Comparison of ENCODE assay signal across 27 cellular contexts in genomic region chr22:24361976-24362646, GRCh38.
"Had no signal": no experiment of that assay in that cellular context is flagged by ENCODE, and none has a peak within 500 bp of the region (broad histone marks: within the 10 kb centered on the region; RNA-seq: fewer than 3 reads in every experiment).

No MANE protein-coding gene starts in this region.

- H3K4me1 ChIP-seq: psoas muscle had no signal

- H3K36me3 ChIP-seq: ovary had no signal

- H3K9me3 Mint-ChIP-seq: activated naive CD4-positive, alpha-beta T cell treated with anti-CD3 and anti-CD28 coated beads for 36 hours; activated naive CD8-positive, alpha-beta T cell treated with anti-CD3 and anti-CD28 coated beads, Interleukin-2, amount 10 ng/mL, durations not matched to agents 7 days and 5 days; effector memory CD8-positive, alpha-beta T cell; immature natural killer cell; mesothelial cell of epicardium; natural killer cell; stimulated activated naive CD8-positive, alpha-beta T cell treated with anti-CD3 and anti-CD28 coated beads, Interleukin-15, Interleukin-2, amounts not matched to agents 100 ng/mL and 50 ng/mL, for 24 hours had no signal

- H2AFZ ChIP-seq: hepatocyte had no signal

- H3K4me3 Mint-ChIP-seq: activated naive CD4-positive, alpha-beta T cell treated with anti-CD3 and anti-CD28 coated beads for 36 hours; activated naive CD8-positive, alpha-beta T cell treated with anti-CD3 and anti-CD28 coated beads, Interleukin-2, amount 10 ng/mL, durations not matched to agents 7 days and 5 days; effector memory CD8-positive, alpha-beta T cell; immature natural killer cell; mesothelial cell of epicardium; natural killer cell; stimulated activated naive CD8-positive, alpha-beta T cell treated with anti-CD3 and anti-CD28 coated beads, Interleukin-15, Interleukin-2, amounts not matched to agents 100 ng/mL and 50 ng/mL, for 24 hours had no signal

- H3K27ac Mint-ChIP-seq: activated naive CD4-positive, alpha-beta T cell treated with anti-CD3 and anti-CD28 coated beads for 36 hours; activated naive CD8-positive, alpha-beta T cell treated with anti-CD3 and anti-CD28 coated beads, Interleukin-2, amount 10 ng/mL, durations not matched to agents 7 days and 5 days; mesothelial cell of epicardium; natural killer cell; stimulated activated naive CD8-positive, alpha-beta T cell treated with anti-CD3 and anti-CD28 coated beads, Interleukin-15, Interleukin-2, amounts not matched to agents 100 ng/mL and 50 ng/mL, for 24 hours had no signal

- H3K4me3 ChIP-seq: hepatocyte, left lung, ovary, psoas muscle, right atrium auricular region, tibial artery had no signal

- DNase-seq: activated CD4-positive, alpha-beta T cell treated with anti-CD3 and anti-CD28 coated beads, Interleukin-2, amount 50 U/mL, for 1 hour; activated CD4-positive, CD25-positive, alpha-beta regulatory T cell treated with anti-CD3 and anti-CD28 coated beads, Interleukin-2, amount 50 U/mL, for 72 hours; activated CD8-positive, alpha-beta memory T cell treated with anti-CD3 and anti-CD28 coated beads for 24 hours; activated CD8-positive, alpha-beta memory T cell treated with anti-CD3 and anti-CD28 coated beads, Interleukin-2, amount 50 U/mL, for 4 hours; activated effector memory CD4-positive, alpha-beta T cell treated with Interleukin-2 at 50 U/mL for 16 hours; activated naive CD4-positive, alpha-beta T cell treated with anti-CD3 and anti-CD28 coated beads for 36 hours; activated naive CD8-positive, alpha-beta T cell treated with anti-CD3 and anti-CD28 coated beads, Interleukin-2, amount 10 ng/mL, durations not matched to agents 7 days and 5 days; activated T-cell treated with anti-CD3 and anti-CD28 coated beads, Interleukin-2, amount 50 U/mL, for 48 hours; amniotic stem cell; caudate nucleus; effector memory CD8-positive, alpha-beta T cell; glutamatergic neuron; immature natural killer cell; left lung; natural killer cell; ovary; psoas muscle; stimulated activated CD4-positive, alpha-beta T cell treated with anti-CD3 and anti-CD28 coated beads, Interleukin-12 subunit alpha, Interleukin-12 subunit beta, amount 100 ng/mL, for 4 hours; stimulated activated CD4-positive, alpha-beta T cell treated with anti-CD3 and anti-CD28 coated beads, Interleukin-4, amount 100 ng/mL, for 4 hours; substantia nigra; tibial artery had no signal

- ATAC-seq: effector memory CD8-positive, alpha-beta T cell; esophagus mucosa; natural killer cell; psoas muscle had no signal

- H3K4me2 ChIP-seq: hepatocyte had no signal

- H3K9me3 ChIP-seq: left lung, neutrophil, ovary, psoas muscle, right atrium auricular region, tibial artery had no signal

- H3K27me3 Mint-ChIP-seq: activated naive CD8-positive, alpha-beta T cell treated with anti-CD3 and anti-CD28 coated beads, Interleukin-2, amount 10 ng/mL, durations not matched to agents 7 days and 5 days; effector memory CD8-positive, alpha-beta T cell; stimulated activated naive CD8-positive, alpha-beta T cell treated with anti-CD3 and anti-CD28 coated beads, Interleukin-15, Interleukin-2, amounts not matched to agents 100 ng/mL and 50 ng/mL, for 24 hours had no signal

- H3K27ac ChIP-seq: hepatocyte, neutrophil, ovary, psoas muscle, right atrium auricular region, tibial artery had no signal

- H3K27me3 ChIP-seq: hepatocyte, left lung, neutrophil, ovary, right atrium auricular region, tibial artery had no signal
